14 cellular contexts compared by ENCODE assay signal in the genomic region with DNA sequence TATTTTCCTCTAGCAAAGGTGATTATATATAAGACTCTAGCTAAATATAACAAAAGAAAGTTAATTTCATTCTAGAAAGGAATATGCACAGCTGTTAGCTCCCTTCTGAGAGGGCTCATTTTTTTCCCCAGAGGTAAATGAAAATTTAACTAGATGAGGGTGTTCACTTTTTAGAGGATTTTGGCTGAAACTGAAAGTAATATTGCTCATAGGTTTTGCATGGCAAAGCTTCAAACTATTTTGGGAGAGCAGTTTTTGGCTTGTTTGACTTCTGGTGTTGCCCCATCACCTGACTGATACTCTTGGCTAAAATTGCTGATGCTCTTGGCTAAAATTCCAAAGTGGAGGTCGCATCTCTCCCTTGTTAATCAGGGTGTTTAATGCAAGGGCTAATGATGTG.
DNase-seq lines count a peak whose midpoint lies in the region; ATAC-seq and TF ChIP-seq lines count a peak whose summit lies in the region.
"Had no signal": no experiment of that assay in that cellular context is flagged by ENCODE, and none has a peak within 500 bp of the region (broad histone marks: within the 10 kb centered on the region; RNA-seq: fewer than 3 reads in every experiment).

No MANE protein-coding gene starts in this region.

- no peak overlapping the region for H3K27ac Mint-ChIP-seq in CD4-positive, alpha-beta memory T cell
- H3K27ac Mint-ChIP-seq: activated T-cell treated with anti-CD3 and anti-CD28 coated beads, Interleukin-2, amount 50 U/mL, for 24 hours had no signal

- H3K36me3 ChIP-seq in BLaER1 (no peaks in the 10 kb centered on the region), esophagus muscularis mucosa (no peaks in the 10 kb centered on the region)
- no peaks in the 10 kb centered on the region for H3K36me3 ChIP-seq in CD4-positive, alpha-beta memory T cell (ENCODE audit: insufficient read depth, low read length)
- H3K36me3 ChIP-seq: tibial nerve had no signal

- no peaks in the 10 kb centered on the region for H4K20me1 ChIP-seq in BLaER1

- no peak for TF ChIP-seq POLR2A in esophagus muscularis mucosa (IDR thresholded peaks at IDR 0.05; ENCODE audit: low read depth)

- peaks cover 11% of the 10 kb centered on the region for H3K4me1 ChIP-seq in BLaER1
- H3K4me1 ChIP-seq in CD4-positive, alpha-beta memory T cell (ENCODE audit: insufficient read depth, low read length), result no peaks in the 10 kb centered on the region
- no peaks in the 10 kb centered on the region for H3K4me1 ChIP-seq in esophagus muscularis mucosa
- H3K4me1 ChIP-seq: A549, parathyroid adenoma, tibial nerve had no signal

- H3K4me3 Mint-ChIP-seq in CD4-positive, alpha-beta memory T cell, result no peak overlapping the region
- H3K4me3 Mint-ChIP-seq: activated T-cell treated with anti-CD3 and anti-CD28 coated beads, Interleukin-2, amount 50 U/mL, for 24 hours had no signal

- TF ChIP-seq CTCF in esophagus muscularis mucosa (IDR thresholded peaks at IDR 0.05), result no peak

- no peak for DNase-seq in stimulated activated CD4-positive, alpha-beta T cell treated with anti-CD3 and anti-CD28 coated beads, Interleukin-1b, Interleukin-23, amount 100 ng/mL, for 48 hours
- no peak for DNase-seq in CD4-positive, alpha-beta memory T cell
- no peak for DNase-seq in hepatic stellate cell (ENCODE audit: low spot score)
- DNase-seq in esophagus muscularis mucosa (ENCODE audit: extremely low spot score), result no peak
- DNase-seq: activated T-cell treated with anti-CD3 and anti-CD28 coated beads, Interleukin-2, amount 50 U/mL, for 24 hours; cerebellar nuclear complex; foreskin melanocyte had no signal

- no peaks in the 10 kb centered on the region for H3K36me3 Mint-ChIP-seq in CD4-positive, alpha-beta memory T cell

- 45% methylated on average over 1 of the region's 1 CpG for WGBS in esophagus muscularis mucosa

- H3K9me3 Mint-ChIP-seq in CD4-positive, alpha-beta memory T cell, result peaks cover 0 to 4% (median 0%) of the 10 kb centered on the region in 8 donors
- H3K9me3 Mint-ChIP-seq: activated T-cell treated with anti-CD3 and anti-CD28 coated beads, Interleukin-2, amount 50 U/mL, for 24 hours had no signal

- intact Hi-C loops in CD4-positive, alpha-beta memory T cell (cut with micrococcal nuclease), result no loop called here
- intact Hi-C loops in esophagus muscularis mucosa (cut with DNase I), result no loop called here

- H3K4me2 ChIP-seq in BLaER1, result peak overlapping the region; percentile 3; the same call in 1 of the 2 replicates
- H3K4me2 ChIP-seq: A549 had no signal

- peaks cover 0 to 9% (median 2%) of the 10 kb centered on the region in 4 donors for H3K4me1 Mint-ChIP-seq in CD4-positive, alpha-beta memory T cell

- peak; percentile 84 for ATAC-seq in GM19328 (IDR thresholded peaks at IDR 0.05; ENCODE audit: unreplicated experiment)
- ATAC-seq in HG02763 (IDR thresholded peaks at IDR 0.05; ENCODE audit: unreplicated experiment), result peak; percentile 87
- ATAC-seq in HG03460 (IDR thresholded peaks at IDR 0.05; ENCODE audit: unreplicated experiment), result peak; percentile 90
- ATAC-seq: A549 had no signal

- H3K4me3 ChIP-seq in BLaER1 (no peak overlapping the region), esophagus muscularis mucosa (no peak overlapping the region)
- H3K4me3 ChIP-seq in CD4-positive, alpha-beta memory T cell (ENCODE audit: low read length in 2 of 2), result no peak overlapping the region
- H3K4me3 ChIP-seq: A549, tibial nerve had no signal

- H3K9me3 ChIP-seq in BLaER1, result no peaks in the 10 kb centered on the region
- no peaks in the 10 kb centered on the region for H3K9me3 ChIP-seq in CD4-positive, alpha-beta memory T cell (ENCODE audit: control insufficient read depth in 1 of 2, low read length in 2 of 2)
- no peaks in the 10 kb centered on the region for H3K9me3 ChIP-seq in esophagus muscularis mucosa
- H3K9me3 ChIP-seq: A549, tibial nerve had no signal

- H3K27me3 ChIP-seq in BLaER1, result no peaks in the 10 kb centered on the region
- no peaks in the 10 kb centered on the region for H3K27me3 ChIP-seq in CD4-positive, alpha-beta memory T cell (ENCODE audit: insufficient read depth, low read length)
- H3K27me3 ChIP-seq in esophagus muscularis mucosa, result no peaks in the 10 kb centered on the region
- H3K27me3 ChIP-seq: tibial nerve had no signal

- H3K27ac ChIP-seq in BLaER1 (no peak overlapping the region), esophagus muscularis mucosa (replicated peaks in 1 of 4) (no peak overlapping the region)
- no peak overlapping the region for H3K27ac ChIP-seq in CD4-positive, alpha-beta memory T cell (ENCODE audit: low read depth, low read length)
- H3K27ac ChIP-seq: A549, parathyroid adenoma, tibial nerve had no signal

- CTCF ChIA-PET in CD4-positive, alpha-beta memory T cell (lab: Charles Lee; ENCODE audit: partially characterized antibody), result no interaction called here

- POLR2A ChIA-PET in CD4-positive, alpha-beta memory T cell (lab: Charles Lee; ENCODE audit: partially characterized antibody), result no interaction called here

- H3K27me3 Mint-ChIP-seq in CD4-positive, alpha-beta memory T cell, result no peaks in the 10 kb centered on the region
- H3K27me3 Mint-ChIP-seq: activated T-cell treated with anti-CD3 and anti-CD28 coated beads, Interleukin-2, amount 50 U/mL, for 24 hours had no signal

- H3K9ac ChIP-seq in BLaER1, result no peak overlapping the region
- H3K9ac ChIP-seq: parathyroid adenoma had no signal

- TF ChIP-seq EP300 in esophagus muscularis mucosa (IDR thresholded peaks at IDR 0.05), result no peak
